ENCODE assay signal across 28 cellular contexts in genomic region chr7:102990642-102991041, GRCh38.
DNase-seq lines count a peak whose midpoint lies in the region; ATAC-seq, FAIRE-seq and TF ChIP-seq lines count a peak whose summit lies in the region.
"Had no signal": no experiment of that assay in that cellular context is flagged by ENCODE, and none has a peak within 500 bp of the region (broad histone marks: within the 10 kb centered on the region; RNA-seq: fewer than 3 reads in every experiment).

No MANE protein-coding gene starts in this region.

- RAD21 ChIA-PET in HCT116 (lab: Charles Lee; ENCODE audit: low non-redundant PET in 1 of 2, low total read pairs in 2 of 2, uncharacterized antibody in 2 of 2, unreplicated experiment in 2 of 2): no interaction called here

- ATAC-seq in HCT116: no peak
- ATAC-seq: body of pancreas; gastroesophageal sphincter; left colon; stimulated activated naive B cell treated with anti-CD40 and anti-IgM and Interleukin-4, amounts not matched to agents 10 μg/mL and 1 μg/mL and 100 μg/mL, for 72 hours; T-helper 17 cell had no signal

- H3K4me3 ChIP-seq in HCT116 (replicated peaks in 1 of 2; ENCODE audit: low read depth in 1 of 2, low read length in 2 of 2): no peak overlapping the region
- H3K4me3 ChIP-seq: body of pancreas, gastroesophageal sphincter, GM23248, hepatocyte, ovary had no signal

- DNase-seq in HCT116 (ENCODE audit: low read depth, low spot score) (no peak), epithelial cell of prostate (ENCODE audit: low read depth, low spot score) (no peak), urothelium cell line (ENCODE audit: low spot score) (no peak), chondrocyte (ENCODE audit: low spot score) (no peak), GM12891 (ENCODE audit: insufficient read length, low spot score) (no peak)
- DNase-seq in activated T-helper 1 cell treated with anti-CD3 and anti-CD28 coated beads, Interleukin-12 subunit alpha, Interleukin-12 subunit beta, Interleukin-2, Interleukin-4 antibody, amounts not matched to agents 30 ng/mL and 10 ng/mL and 1 ng/mL, durations not matched to agents 14 hours and 24 hours and 36 hours (ENCODE audit: low spot score): no peak
- DNase-seq: activated CD4-positive, alpha-beta T cell treated with anti-CD3 and anti-CD28 coated beads, Interleukin-2, amount 50 U/mL, for 1 hour; activated CD4-positive, CD25-positive, alpha-beta regulatory T cell; activated gamma-delta T cell treated with Interleukin-2 at 50 U/mL for 16 hours; activated T-cell treated with anti-CD3 and anti-CD28 coated beads, Interleukin-2, amount 50 U/mL, for 24 hours; body of pancreas; cerebellar nuclear complex; COR-L47; DMS79 treated with DMSO at 0.1 percent for 48 hours; GDM1; left colon; NCI-H1694; NCI-H82; nephron progenitor cell; ovary; retina; stimulated activated naive B cell treated with anti-CD40 and anti-IgM and Interleukin-4, amounts not matched to agents 10 μg/mL and 1 μg/mL and 100 μg/mL, for 72 hours; T-helper 17 cell had no signal

- intact Hi-C loops in HCT116 (cut with micrococcal nuclease): loop anchor here (1.0 kb wide), 1 partner anchor 12 kb away; no protein-coding TSS in a partner anchor
- intact Hi-C loops in activated T-helper 1 cell treated with anti-CD3 and anti-CD28 coated beads, Interleukin-12 subunit alpha, Interleukin-12 subunit beta, Interleukin-2, Interleukin-4 antibody, amounts not matched to agents 30 ng/mL and 10 ng/mL and 1 ng/mL, durations not matched to agents 14 hours and 24 hours and 36 hours (cut with micrococcal nuclease): no loop called here

- no peaks in the 10 kb centered on the region for H3K36me3 Mint-ChIP-seq in activated T-helper 1 cell treated with anti-CD3 and anti-CD28 coated beads, Interleukin-12 subunit alpha, Interleukin-12 subunit beta, Interleukin-2, Interleukin-4 antibody, amounts not matched to agents 30 ng/mL and 10 ng/mL and 1 ng/mL, durations not matched to agents 14 hours and 24 hours and 36 hours (ENCODE audit: low read depth)
- H3K36me3 Mint-ChIP-seq in chondrocyte (ENCODE audit: low read depth): no peaks in the 10 kb centered on the region
- H3K36me3 Mint-ChIP-seq: stimulated activated naive B cell treated with anti-CD40 and anti-IgM and Interleukin-4, amounts not matched to agents 10 μg/mL and 1 μg/mL and 100 μg/mL, for 72 hours had no signal

- H3K36me3 ChIP-seq in HCT116 (ENCODE audit: control insufficient read depth in 1 of 2, insufficient read depth in 2 of 2, low read length in 2 of 2): no peaks in the 10 kb centered on the region
- H3K36me3 ChIP-seq: gastroesophageal sphincter, ovary had no signal

- no peaks in the 10 kb centered on the region for H4K20me1 ChIP-seq in HCT116 (ENCODE audit: insufficient read depth)

- peak; percentile 58 for FAIRE-seq in urothelium cell line (lab: Jason Lieb, UNC)
- no peak for FAIRE-seq in GM12891 (lab: Jason Lieb, UNC)
- FAIRE-seq: TTC549 had no signal

- no peaks in the 10 kb centered on the region for H3K27me3 Mint-ChIP-seq in activated T-helper 1 cell treated with anti-CD3 and anti-CD28 coated beads, Interleukin-12 subunit alpha, Interleukin-12 subunit beta, Interleukin-2, Interleukin-4 antibody, amounts not matched to agents 30 ng/mL and 10 ng/mL and 1 ng/mL, durations not matched to agents 14 hours and 24 hours and 36 hours (ENCODE audit: insufficient read depth)
- no peaks in the 10 kb centered on the region for H3K27me3 Mint-ChIP-seq in chondrocyte (ENCODE audit: low read depth)
- H3K27me3 Mint-ChIP-seq: activated T-cell treated with anti-CD3 and anti-CD28 coated beads, Interleukin-2, amount 50 U/mL, for 24 hours; stimulated activated naive B cell treated with anti-CD40 and anti-IgM and Interleukin-4, amounts not matched to agents 10 μg/mL and 1 μg/mL and 100 μg/mL, for 72 hours had no signal

- CTCF ChIA-PET in HCT116 (lab: Charles Lee): no interaction called here

- no peaks in the 10 kb centered on the region for H3K9me3 Mint-ChIP-seq in activated T-helper 1 cell treated with anti-CD3 and anti-CD28 coated beads, Interleukin-12 subunit alpha, Interleukin-12 subunit beta, Interleukin-2, Interleukin-4 antibody, amounts not matched to agents 30 ng/mL and 10 ng/mL and 1 ng/mL, durations not matched to agents 14 hours and 24 hours and 36 hours
- no peaks in the 10 kb centered on the region for H3K9me3 Mint-ChIP-seq in chondrocyte (ENCODE audit: low read depth)
- H3K9me3 Mint-ChIP-seq: activated T-cell treated with anti-CD3 and anti-CD28 coated beads, Interleukin-2, amount 50 U/mL, for 24 hours; nephron progenitor cell; stimulated activated naive B cell treated with anti-CD40 and anti-IgM and Interleukin-4, amounts not matched to agents 10 μg/mL and 1 μg/mL and 100 μg/mL, for 72 hours had no signal

- H3K4me1 ChIP-seq in HCT116 (ENCODE audit: control insufficient read depth in 1 of 2, insufficient read depth in 2 of 2, low read length in 2 of 2): peaks cover 40 to 42% of the 10 kb centered on the region in 2 experiments

- no peaks in the 10 kb centered on the region for H3K9me3 ChIP-seq in HCT116 (ENCODE audit: control insufficient read depth in 1 of 2, insufficient read depth in 1 of 2, low read depth in 1 of 2, low read length in 2 of 2)
- H3K9me3 ChIP-seq: body of pancreas, gastroesophageal sphincter, ovary had no signal

- POLR2A ChIA-PET in HCT116 (lab: Charles Lee): no interaction called here

- no peak for TF ChIP-seq RAD21 in HCT116 (IDR thresholded peaks at IDR 0.05; ENCODE audit: low read depth)

- TF ChIP-seq CTCF in HCT116 (IDR thresholded peaks at IDR 0.05 in 2 of 3, conservative IDR thresholded peaks at IDR 0.05 in 1 of 3; ENCODE audit: borderline replicate concordance in 1 of 3, insufficient read depth in 1 of 3, low read depth in 2 of 3, low read length in 2 of 3) (no peak), chondrocyte (IDR thresholded peaks at IDR 0.05) (no peak)

- TF ChIP-seq POLR2A in HCT116 (IDR thresholded peaks at IDR 0.05; ENCODE audit: borderline replicate concordance, extremely low read depth, insufficient read depth, insufficient read length) (no peak), GM12891 (IDR thresholded peaks at IDR 0.05; ENCODE audit: low read depth, low read length) (no peak)

- BruUV-seq in HCT116 (replicated peaks; lab: Mats Ljungman, UMichigan): no TSS peak

- peak overlapping the region; percentile 36 for H2AFZ ChIP-seq in HCT116 (ENCODE audit: low read depth, low read length, poor library complexity, severe bottlenecking)
- H2AFZ ChIP-seq: GM23248, hepatocyte had no signal

- H3K27ac Mint-ChIP-seq in activated T-helper 1 cell treated with anti-CD3 and anti-CD28 coated beads, Interleukin-12 subunit alpha, Interleukin-12 subunit beta, Interleukin-2, Interleukin-4 antibody, amounts not matched to agents 30 ng/mL and 10 ng/mL and 1 ng/mL, durations not matched to agents 14 hours and 24 hours and 36 hours: no peak overlapping the region
- no peak overlapping the region for H3K27ac Mint-ChIP-seq in chondrocyte (ENCODE audit: unreplicated experiment)
- H3K27ac Mint-ChIP-seq: activated T-cell treated with anti-CD3 and anti-CD28 coated beads, Interleukin-2, amount 50 U/mL, for 24 hours; nephron progenitor cell; stimulated activated naive B cell treated with anti-CD40 and anti-IgM and Interleukin-4, amounts not matched to agents 10 μg/mL and 1 μg/mL and 100 μg/mL, for 72 hours; T-helper 17 cell had no signal

- peak overlapping the region; percentile 71 for H3K4me2 ChIP-seq in HCT116 (ENCODE audit: low read length)
- H3K4me2 ChIP-seq: hepatocyte had no signal

- H3K27me3 ChIP-seq in HCT116 (ENCODE audit: insufficient read depth, low read length): no peaks in the 10 kb centered on the region
- H3K27me3 ChIP-seq: body of pancreas, gastroesophageal sphincter, hepatocyte, ovary had no signal

- H3K4me1 Mint-ChIP-seq in activated T-helper 1 cell treated with anti-CD3 and anti-CD28 coated beads, Interleukin-12 subunit alpha, Interleukin-12 subunit beta, Interleukin-2, Interleukin-4 antibody, amounts not matched to agents 30 ng/mL and 10 ng/mL and 1 ng/mL, durations not matched to agents 14 hours and 24 hours and 36 hours (ENCODE audit: low read depth): peaks cover 7% of the 10 kb centered on the region
- H3K4me1 Mint-ChIP-seq in chondrocyte (ENCODE audit: low read depth): peaks cover 12% of the 10 kb centered on the region
- H3K4me1 Mint-ChIP-seq: T-helper 17 cell had no signal

- no peaks in the 10 kb centered on the region for H3K79me2 ChIP-seq in HCT116 (ENCODE audit: insufficient read depth, low read length)
- H3K79me2 ChIP-seq: hepatocyte had no signal

- H3K9me2 ChIP-seq in HCT116 (ENCODE audit: insufficient read depth): no peaks in the 10 kb centered on the region

- H3K27ac ChIP-seq in HCT116 (ENCODE audit: low read depth, low read length) (peak overlapping the region; percentile 94), angular gyrus (ENCODE audit: low read depth, low read length) (peak overlapping the region; percentile 24), epithelial cell of prostate (peak overlapping the region; percentile 79)
- H3K27ac ChIP-seq: gastroesophageal sphincter, ovary had no signal

- H3K9ac ChIP-seq in HCT116 (ENCODE audit: low read length): no peak overlapping the region
- H3K9ac ChIP-seq: GM23248 had no signal

- H3K4me3 Mint-ChIP-seq in activated T-helper 1 cell treated with anti-CD3 and anti-CD28 coated beads, Interleukin-12 subunit alpha, Interleukin-12 subunit beta, Interleukin-2, Interleukin-4 antibody, amounts not matched to agents 30 ng/mL and 10 ng/mL and 1 ng/mL, durations not matched to agents 14 hours and 24 hours and 36 hours: no peak overlapping the region
- H3K4me3 Mint-ChIP-seq in chondrocyte (ENCODE audit: unreplicated experiment): no peak overlapping the region
- H3K4me3 Mint-ChIP-seq: activated T-cell treated with anti-CD3 and anti-CD28 coated beads, Interleukin-2, amount 50 U/mL, for 24 hours; nephron progenitor cell; stimulated activated naive B cell treated with anti-CD40 and anti-IgM and Interleukin-4, amounts not matched to agents 10 μg/mL and 1 μg/mL and 100 μg/mL, for 72 hours; T-helper 17 cell had no signal

TF ChIP-seq in HCT116, 20 proteins besides CTCF, POLR2A, EP300 and RAD21 (continues in another document):
- TF ChIP-seq EGR1 (IDR thresholded peaks at IDR 0.05; ENCODE audit: low read depth) (no peak), EZH2phosphoT487 (IDR thresholded peaks at IDR 0.05; ENCODE audit: borderline replicate concordance) (no peak)

TF ChIP-seq in GM12891, 5 proteins besides CTCF, POLR2A, EP300 and RAD21:
- TF ChIP-seq POLR2AphosphoS5 (IDR thresholded peaks at IDR 0.05; ENCODE audit: low read depth, low read length): no peak
- TF ChIP-seq POU2F2 (IDR thresholded peaks at IDR 0.05; ENCODE audit: low read depth, low read length): no peak
- TF ChIP-seq TAF1 (IDR thresholded peaks at IDR 0.05; ENCODE audit: low read depth, low read length): no peak
- no peak for TF ChIP-seq SPI1 (IDR thresholded peaks at IDR 0.05; ENCODE audit: low read depth, low read length)
- no peak for TF ChIP-seq PAX5 (IDR thresholded peaks at IDR 0.05; ENCODE audit: insufficient read depth, low read length, severe bottlenecking)
TF ChIP-seq in GM12891: peak in this region for 0.

Comparison
In these comparisons a context has a peak if more than half of its experiments do, and no peak if none do; other contexts are left out.
1. H3K27ac ChIP-seq: peak in every context shown above with its lines; median percentile 94 in HCT116; 79 in epithelial cell of prostate; 24 in angular gyrus.